ENCODE assay signal across 8 cellular contexts in the genomic region with DNA sequence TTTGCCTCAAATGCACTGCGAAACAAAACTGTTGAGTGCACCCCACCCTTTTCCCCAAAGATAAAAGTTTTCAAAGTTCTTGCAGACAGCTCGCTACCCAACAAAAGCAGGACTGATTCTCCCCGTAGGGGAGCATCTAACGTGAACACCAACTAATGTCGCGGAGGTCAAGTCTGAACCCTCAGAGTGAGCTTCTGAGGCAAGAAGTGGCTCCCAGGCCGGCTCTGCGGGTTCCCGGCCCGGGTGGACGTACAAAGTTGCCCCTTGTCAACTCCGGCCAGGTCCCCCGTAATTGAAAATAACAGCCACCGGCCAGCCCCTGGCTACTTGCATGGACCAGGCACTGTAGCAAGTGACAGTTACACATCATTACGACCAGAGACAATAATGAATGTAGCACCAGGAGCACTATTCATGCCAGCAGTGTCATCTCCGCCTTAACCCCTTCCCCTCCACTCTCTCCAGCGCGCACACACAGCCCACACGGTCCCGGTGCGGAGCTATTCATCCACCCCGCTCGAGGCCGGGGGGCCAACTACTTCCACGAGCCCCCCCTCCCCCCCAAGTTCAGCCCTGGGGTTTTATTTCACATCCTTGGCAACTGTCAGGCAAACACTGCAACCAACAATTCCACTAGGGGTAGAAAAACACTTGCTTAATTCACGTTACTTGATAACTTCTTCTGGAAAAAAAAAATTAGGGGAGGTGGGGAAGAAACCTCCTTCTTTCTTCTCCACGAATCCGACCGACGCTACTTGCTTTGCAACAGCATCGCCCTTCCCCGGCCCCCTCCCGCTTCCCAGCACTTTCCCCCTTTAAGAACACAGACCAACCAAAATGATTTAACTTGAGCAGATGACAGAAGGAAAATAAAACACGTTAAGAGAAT. TPM values are rescaled to one million over a fixed set of nuclear protein-coding genes. Genes with fewer than 3 reads are reported as not detected.
DNase-seq lines count a peak whose midpoint lies in the region; ATAC-seq and TF ChIP-seq lines count a peak whose summit lies in the region.

No MANE protein-coding gene starts in this region.

- H3K27ac ChIP-seq in 22Rv1 = peak overlapping the region; percentile 83
- peak overlapping the region; percentile 83 for H3K27ac ChIP-seq in WERI-Rb-1
- H3K27ac ChIP-seq in layer of hippocampus (ENCODE audit: low read depth, low read length) = peak overlapping the region; percentile 57

- TF ChIP-seq CTCF in 22Rv1 (IDR thresholded peaks at IDR 0.05) (no peak), WERI-Rb-1 (IDR thresholded peaks at IDR 0.05; ENCODE audit: low read depth, low read length) (no peak), cardiac fibroblast (IDR thresholded peaks at IDR 0.05; ENCODE audit: low read depth, low read length) (no peak)

- H3K9me3 ChIP-seq in WERI-Rb-1 (ENCODE audit: severe bottlenecking) = no peaks in the 10 kb centered on the region

- H3K4me3 ChIP-seq in H7 (ENCODE audit: insufficient read depth, low read depth, low read length) (peak overlapping the region; percentile 79), WERI-Rb-1 (ENCODE audit: low read depth, low read length) (peak overlapping the region; percentile 86), cardiac fibroblast (replicated peaks in 1 of 2; ENCODE audit: low read depth in 2 of 2, low read length in 2 of 2) (peak overlapping the region; percentile 67 to 87)

- H3K36me3 ChIP-seq in H7 (replicated peaks; ENCODE audit: control insufficient read depth, insufficient read depth, low read length) = no peaks in the 10 kb centered on the region
- H3K36me3 ChIP-seq in WERI-Rb-1 = no peaks in the 10 kb centered on the region

- peak; percentile 56 for DNase-seq in H7
- DNase-seq in WERI-Rb-1 = peak; percentile 13
- peak; percentile 40 to 68 for DNase-seq in cardiac fibroblast (ENCODE audit: low read depth in 2 of 2)
- DNase-seq in stimulated activated CD4-positive, alpha-beta T cell treated with anti-CD3 and anti-CD28 coated beads, Interleukin-2, amount 100 ng/mL, for 48 hours = peak; percentile 19 to 37
- DNase-seq in erythroblast (lab: John Stamatoyannopoulos, UW) = no peak

- no peak for ATAC-seq in HG03460 (IDR thresholded peaks at IDR 0.05; ENCODE audit: unreplicated experiment)

- no peak for TF ChIP-seq POLR2A in erythroblast (IDR thresholded peaks at IDR 0.05; ENCODE audit: low read length)

- H3K27me3 ChIP-seq in H7 (ENCODE audit: control insufficient read depth, insufficient read depth, low read length) = peaks cover 4% of the 10 kb centered on the region; the same call in 1 of the 2 replicates
- no peaks in the 10 kb centered on the region for H3K27me3 ChIP-seq in WERI-Rb-1 (ENCODE audit: insufficient read depth, low read depth, severe bottlenecking)
- H3K27me3 ChIP-seq in layer of hippocampus (ENCODE audit: control insufficient read depth, insufficient read depth, low read length) = no peaks in the 10 kb centered on the region

RNA-seq across cellular contexts. Expression of gene KLF12, which starts 1.2 kb away (rescaled TPM):
- 5.0 and 6.1 TPM in 2 replicates for total RNA-seq in H7 (2014; rRNA removed; shearing (Covaris generic))

Comparison
In these comparisons a context has a peak if more than half of its experiments do, and no peak if none do; other contexts are left out.
1. DNase-seq: peak in H7 (single experiment), WERI-Rb-1 (single experiment), cardiac fibroblast (2 of 2) and stimulated activated CD4-positive, alpha-beta T cell treated with anti-CD3 and anti-CD28 coated beads, Interleukin-2, amount 100 ng/mL, for 48 hours (2 of 2); none in erythroblast (0 of 2).
2. Peak in every context shown above with its lines, with median percentiles within 50 percentile points of each other: H3K27ac ChIP-seq and H3K4me3 ChIP-seq.